ENCODE assay signal across 18 cellular contexts in genomic region chr14:104602315-104602932, GRCh38. TPM values are rescaled to one million over a fixed set of nuclear protein-coding genes. Genes with fewer than 3 reads are reported as not detected.
DNase-seq lines count a peak whose midpoint lies in the region; ATAC-seq and TF ChIP-seq lines count a peak whose summit lies in the region.
"Had no signal": no experiment of that assay in that cellular context is flagged by ENCODE, and none has a peak within 500 bp of the region (broad histone marks: within the 10 kb centered on the region; RNA-seq: fewer than 3 reads in every experiment).

No MANE protein-coding gene starts in this region.

- H3K4me3 ChIP-seq in osteoblast (ENCODE audit: insufficient read depth, low read length), result no peak overlapping the region
- H3K4me3 ChIP-seq: Peyer's patch had no signal

- ATAC-seq in natural killer cell treated with Interleukin-12 subunit alpha and Interleukin-12 subunit beta and Interleukin-15 and Interleukin-18, amount 100 ng/mL, for 72 hours, result no peak
- no peak for ATAC-seq in natural killer cell
- no peak for ATAC-seq in HG03571 (IDR thresholded peaks at IDR 0.05; ENCODE audit: unreplicated experiment)

- TF ChIP-seq CTCF in natural killer cell (IDR thresholded peaks at IDR 0.05), result no peak
- TF ChIP-seq CTCF in osteoblast (IDR thresholded peaks at IDR 0.05; ENCODE audit: extremely low read depth, low read depth, low read length), result no peak

- DNase-seq in DMS79 (lab: John Stamatoyannopoulos, UW) (peak; percentile 23), DMS79 treated with DMSO at 0.1 percent for 48 hours (lab: John Stamatoyannopoulos, UW) (no peak), natural killer cell (no peak), osteoblast (ENCODE audit: insufficient read length, low spot score, missing footprints) (peak; percentile 87), DMS153 (lab: John Stamatoyannopoulos, UW) (no peak), KG1 (lab: John Stamatoyannopoulos, UW) (no peak)
- DNase-seq in natural killer cell treated with Interleukin-12 subunit alpha and Interleukin-12 subunit beta and Interleukin-15 and Interleukin-18, amount 100 ng/mL, for 72 hours (ENCODE audit: low spot score), result peak; percentile 41
- DNase-seq: H9, NCI-H1436, NCI-H1930, SHP77 had no signal

- H3K4me1 Mint-ChIP-seq in natural killer cell treated with Interleukin-12 subunit alpha and Interleukin-12 subunit beta and Interleukin-15 and Interleukin-18, amount 100 ng/mL, for 72 hours (ENCODE audit: low read depth in 2 of 2), result peaks cover 0 to 2% of the 10 kb centered on the region in 2 donors
- H3K4me1 Mint-ChIP-seq in natural killer cell, result peaks cover 0 to 18% of the 10 kb centered on the region in 2 donors

- no peak overlapping the region for H3K27ac ChIP-seq in osteoblast (ENCODE audit: low read depth, low read length)
- H3K27ac ChIP-seq: 22Rv1, HL-60, Peyer's patch had no signal

- H3K79me2 ChIP-seq in osteoblast (ENCODE audit: insufficient read depth, low read length), result no peaks in the 10 kb centered on the region

- peaks cover 24 to 30% of the 10 kb centered on the region in 2 donors for H3K27me3 Mint-ChIP-seq in natural killer cell treated with Interleukin-12 subunit alpha and Interleukin-12 subunit beta and Interleukin-15 and Interleukin-18, amount 100 ng/mL, for 72 hours
- H3K27me3 Mint-ChIP-seq in natural killer cell (ENCODE audit: low read depth in 2 of 2), result peaks cover 33 to 53% of the 10 kb centered on the region in 2 donors

- H3K36me3 Mint-ChIP-seq in natural killer cell treated with Interleukin-12 subunit alpha and Interleukin-12 subunit beta and Interleukin-15 and Interleukin-18, amount 100 ng/mL, for 72 hours, result no peaks in the 10 kb centered on the region
- H3K36me3 Mint-ChIP-seq in natural killer cell, result no peaks in the 10 kb centered on the region
- H3K36me3 Mint-ChIP-seq: CD14-positive monocyte had no signal

- H3K36me3 ChIP-seq in osteoblast (ENCODE audit: insufficient read depth, low read length), result no peaks in the 10 kb centered on the region
- H3K36me3 ChIP-seq: Peyer's patch had no signal

- H3K4me1 ChIP-seq in osteoblast (ENCODE audit: insufficient read depth, low read length), result no peaks in the 10 kb centered on the region
- H3K4me1 ChIP-seq: Peyer's patch had no signal

- H2AFZ ChIP-seq in osteoblast (ENCODE audit: low read length), result no peak overlapping the region

- no peaks in the 10 kb centered on the region for H3K9me3 Mint-ChIP-seq in natural killer cell treated with Interleukin-12 subunit alpha and Interleukin-12 subunit beta and Interleukin-15 and Interleukin-18, amount 100 ng/mL, for 72 hours
- no peaks in the 10 kb centered on the region for H3K9me3 Mint-ChIP-seq in natural killer cell

- intact Hi-C loops in natural killer cell (cut with micrococcal nuclease), result no loop called here

- no peak overlapping the region for H3K4me2 ChIP-seq in osteoblast (ENCODE audit: insufficient read depth, low read length)

- H3K27me3 ChIP-seq in osteoblast (ENCODE audit: insufficient read depth, low read length), result peaks cover 9% of the 10 kb centered on the region

- no peak overlapping the region for H3K4me3 Mint-ChIP-seq in natural killer cell treated with Interleukin-12 subunit alpha and Interleukin-12 subunit beta and Interleukin-15 and Interleukin-18, amount 100 ng/mL, for 72 hours
- H3K4me3 Mint-ChIP-seq in natural killer cell, result no peak overlapping the region
- H3K4me3 Mint-ChIP-seq: CD14-positive monocyte, H9 had no signal

- H3K27ac Mint-ChIP-seq in natural killer cell treated with Interleukin-12 subunit alpha and Interleukin-12 subunit beta and Interleukin-15 and Interleukin-18, amount 100 ng/mL, for 72 hours, result no peak overlapping the region
- H3K27ac Mint-ChIP-seq in natural killer cell, result no peak overlapping the region

- no peaks in the 10 kb centered on the region for H4K20me1 ChIP-seq in osteoblast (ENCODE audit: insufficient read depth, low read length)

- no peaks in the 10 kb centered on the region for H3K9me3 ChIP-seq in osteoblast (ENCODE audit: low read depth, low read length)
- H3K9me3 ChIP-seq: Peyer's patch had no signal

RNA-seq across cellular contexts. Expression of gene TMEM179, which starts 2.1 kb away (rescaled TPM):
- total RNA-seq in natural killer cell treated with Interleukin-12 subunit alpha and Interleukin-12 subunit beta and Interleukin-15 and Interleukin-18, amount 100 ng/mL, for 72 hours, result under 1 TPM; 0.48 to 0.84 TPM
- total RNA-seq in natural killer cell (not detected), osteoblast (not detected in 2 replicates)

RNA-seq across cellular contexts. Expression of gene C14orf180, which starts 22.9 kb away (rescaled TPM):
- not detected for total RNA-seq in natural killer cell treated with Interleukin-12 subunit alpha and Interleukin-12 subunit beta and Interleukin-15 and Interleukin-18, amount 100 ng/mL, for 72 hours
- total RNA-seq in natural killer cell (not detected), osteoblast (not detected in 2 replicates)
- total RNA-seq: H9, HT1080, M059J had no signal

Comparison
In these comparisons a context has a peak if more than half of its experiments do, and no peak if none do; other contexts are left out.
1. DNase-seq: peak in DMS79 (single experiment), natural killer cell treated with Interleukin-12 subunit alpha and Interleukin-12 subunit beta and Interleukin-15 and Interleukin-18, amount 100 ng/mL, for 72 hours (single experiment) and osteoblast (single experiment); none in DMS79 treated with DMSO at 0.1 percent for 48 hours (single experiment), natural killer cell (single experiment), DMS153 (single experiment) and KG1 (single experiment).